In genomic region chr14:100671386-100671901, GRCh38 we compare ENCODE assay signal across 29 cellular contexts. TPM values are rescaled to one million over a fixed set of nuclear protein-coding genes. Genes with fewer than 3 reads are reported as not detected.
"Had no signal": no experiment of that assay in that cellular context is flagged by ENCODE, and none has a peak within 500 bp of the region (broad histone marks: within the 10 kb centered on the region; RNA-seq: fewer than 3 reads in every experiment).

No MANE protein-coding gene starts in this region.

- H3K27ac ChIP-seq: cardiac muscle cell, Peyer's patch, WERI-Rb-1 had no signal

- H3K27ac Mint-ChIP-seq: activated CD4-positive, alpha-beta memory T cell treated with anti-CD3 and anti-CD28 coated beads, Interleukin-2, amount 10 ng/mL, durations not matched to agents 7 days and 5 days; activated CD8-positive, alpha-beta memory T cell treated with anti-CD3 and anti-CD28 coated beads, Interleukin-2, amount 10 ng/mL, durations not matched to agents 7 days and 5 days; activated naive CD8-positive, alpha-beta T cell treated with anti-CD3 and anti-CD28 coated beads for 36 hours; activated T-cell treated with anti-CD3 and anti-CD28 coated beads, Interleukin-2, amount 50 U/mL, for 72 hours; activated T-helper 17 cell treated with anti-CD3 and anti-CD28 coated beads, Interleukin-2, amount 50 U/mL, for 72 hours had no signal

- H3K4me1 Mint-ChIP-seq: activated CD4-positive, alpha-beta memory T cell treated with anti-CD3 and anti-CD28 coated beads, Interleukin-2, amount 10 ng/mL, durations not matched to agents 7 days and 5 days; activated CD8-positive, alpha-beta memory T cell treated with anti-CD3 and anti-CD28 coated beads, Interleukin-2, amount 10 ng/mL, durations not matched to agents 7 days and 5 days had no signal

- H3K36me3 ChIP-seq: cardiac muscle cell, Peyer's patch, WERI-Rb-1 had no signal

- ATAC-seq: activated CD8-positive, alpha-beta memory T cell treated with anti-CD3 and anti-CD28 coated beads, Interleukin-2, amount 10 ng/mL, durations not matched to agents 7 days and 5 days; activated T-cell treated with anti-CD3 and anti-CD28 coated beads, Interleukin-2, amount 50 U/mL, for 72 hours; activated T-helper 17 cell treated with anti-CD3 and anti-CD28 coated beads, Interleukin-2, amount 50 U/mL, for 72 hours had no signal

- H3K4me3 Mint-ChIP-seq: activated CD4-positive, alpha-beta memory T cell treated with anti-CD3 and anti-CD28 coated beads, Interleukin-2, amount 10 ng/mL, durations not matched to agents 7 days and 5 days; activated CD8-positive, alpha-beta memory T cell treated with anti-CD3 and anti-CD28 coated beads, Interleukin-2, amount 10 ng/mL, durations not matched to agents 7 days and 5 days; activated naive CD8-positive, alpha-beta T cell treated with anti-CD3 and anti-CD28 coated beads for 36 hours; activated T-cell treated with anti-CD3 and anti-CD28 coated beads, Interleukin-2, amount 50 U/mL, for 72 hours; activated T-helper 17 cell treated with anti-CD3 and anti-CD28 coated beads, Interleukin-2, amount 50 U/mL, for 72 hours; central memory CD8-positive, alpha-beta T cell had no signal

- DNase-seq: activated CD4-positive, alpha-beta memory T cell treated with anti-CD3 and anti-CD28 coated beads, Interleukin-2, amount 10 ng/mL, durations not matched to agents 7 days and 5 days; activated CD4-positive, alpha-beta T cell treated with anti-CD3 and anti-CD28 coated beads for 1 hour; activated CD4-positive, alpha-beta T cell treated with anti-CD3 and anti-CD28 coated beads for 48 hours; activated CD4-positive, CD25-positive, alpha-beta regulatory T cell; activated CD8-positive, alpha-beta memory T cell treated with anti-CD3 and anti-CD28 coated beads for 24 hours; activated CD8-positive, alpha-beta memory T cell treated with anti-CD3 and anti-CD28 coated beads, Interleukin-2, amount 10 ng/mL, durations not matched to agents 7 days and 5 days; activated effector memory CD4-positive, alpha-beta T cell treated with anti-CD3 and anti-CD28 coated beads, Interleukin-2, amount 50 U/mL, for 16 hours; activated naive CD4-positive, alpha-beta T cell; activated naive CD4-positive, alpha-beta T cell treated with anti-CD3 and anti-CD28 coated beads, Interleukin-2, amount 50 U/mL, for 16 hours; activated naive CD8-positive, alpha-beta T cell treated with anti-CD3 and anti-CD28 coated beads for 36 hours; activated T-cell treated with anti-CD3 and anti-CD28 coated beads, Interleukin-2, amount 50 U/mL, for 1 hour; activated T-cell treated with anti-CD3 and anti-CD28 coated beads, Interleukin-2, amount 50 U/mL, for 72 hours; amniotic stem cell; aorta; NCI-H1417 treated with DMSO at 0.1 percent for 48 hours; NCI-H187 treated with DMSO at 0.1 percent for 48 hours; NCI-H446; NCI-H510A treated with DMSO at 0.1 percent for 48 hours; Peyer's patch; RPMI8226; SW 1271; T-helper 1 cell; T-helper 2 cell; T-helper 9 cell; WERI-Rb-1 had no signal

- H3K9me3 Mint-ChIP-seq: activated CD4-positive, alpha-beta memory T cell treated with anti-CD3 and anti-CD28 coated beads, Interleukin-2, amount 10 ng/mL, durations not matched to agents 7 days and 5 days; activated naive CD8-positive, alpha-beta T cell treated with anti-CD3 and anti-CD28 coated beads for 36 hours; activated T-cell treated with anti-CD3 and anti-CD28 coated beads, Interleukin-2, amount 50 U/mL, for 72 hours; activated T-helper 17 cell treated with anti-CD3 and anti-CD28 coated beads, Interleukin-2, amount 50 U/mL, for 72 hours; central memory CD8-positive, alpha-beta T cell had no signal

- H3K4me3 ChIP-seq: cardiac muscle cell, Peyer's patch had no signal

- H3K9me3 ChIP-seq: Peyer's patch had no signal

- H3K36me3 Mint-ChIP-seq: activated CD8-positive, alpha-beta memory T cell treated with anti-CD3 and anti-CD28 coated beads, Interleukin-2, amount 10 ng/mL, durations not matched to agents 7 days and 5 days; activated naive CD8-positive, alpha-beta T cell treated with anti-CD3 and anti-CD28 coated beads for 36 hours had no signal

- H3K27me3 ChIP-seq: cardiac muscle cell, Peyer's patch had no signal

RNA-seq across cellular contexts. Expression of gene DLK1, which starts 55.2 kb away (rescaled TPM):
- total RNA-seq: activated CD4-positive, alpha-beta memory T cell treated with anti-CD3 and anti-CD28 coated beads, Interleukin-2, amount 10 ng/mL, durations not matched to agents 7 days and 5 days; activated CD8-positive, alpha-beta memory T cell treated with anti-CD3 and anti-CD28 coated beads, Interleukin-2, amount 10 ng/mL, durations not matched to agents 7 days and 5 days; activated naive CD8-positive, alpha-beta T cell treated with anti-CD3 and anti-CD28 coated beads for 36 hours; activated T-cell treated with anti-CD3 and anti-CD28 coated beads, Interleukin-2, amount 50 U/mL, for 72 hours; activated T-helper 17 cell treated with anti-CD3 and anti-CD28 coated beads, Interleukin-2, amount 50 U/mL, for 72 hours; aorta; M059J; Peyer's patch had no signal
